In genomic region chrX:69361286-69361926, GRCh38 we compare ENCODE assay signal across 17 cellular contexts.
DNase-seq lines count a peak whose midpoint lies in the region; ATAC-seq and TF ChIP-seq lines count a peak whose summit lies in the region.
"Had no signal": no experiment of that assay in that cellular context is flagged by ENCODE, and none has a peak within 500 bp of the region (broad histone marks: within the 10 kb centered on the region; RNA-seq: fewer than 3 reads in every experiment).

No MANE protein-coding gene starts in this region.

- 0% methylated on average over 6 of the region's 6 CpGs; no CpG with 5 or more reads in 1 of the 2 experiments for WGBS in GM23248 (ENCODE audit: low coverage in 1 of 2, low lambda C conversion rate in 2 of 2, missing lambda C conversion rate in 2 of 2), 2 experiments
- 23% methylated on average over 5 of the region's 6 CpGs for WGBS in smooth muscle cell (ENCODE audit: low lambda C conversion rate)

- H3K79me2 ChIP-seq in GM23248 (ENCODE audit: insufficient read depth) = no peaks in the 10 kb centered on the region
- no peaks in the 10 kb centered on the region for H3K79me2 ChIP-seq in smooth muscle cell (ENCODE audit: low read depth)

- H3K9me3 ChIP-seq in GM23248 (ENCODE audit: low read depth) = no peaks in the 10 kb centered on the region
- H3K9me3 ChIP-seq in WERI-Rb-1 (ENCODE audit: severe bottlenecking) = no peaks in the 10 kb centered on the region
- no peaks in the 10 kb centered on the region for H3K9me3 ChIP-seq in smooth muscle cell (replicated peaks; ENCODE audit: low read depth)
- H3K9me3 ChIP-seq: gastrocnemius medialis had no signal

- H3K9me2 ChIP-seq in GM23248 (ENCODE audit: insufficient read depth) = no peaks in the 10 kb centered on the region

- in situ Hi-C loops in GM23248 (cut with MboI) = no loop called here

- peak; percentile 73 for DNase-seq in GM23248
- no peak for DNase-seq in WERI-Rb-1
- peak; percentile 43 for DNase-seq in Right ventricle myocardium superior
- no peak for DNase-seq in smooth muscle cell (lab: John Stamatoyannopoulos, UW; ENCODE audit: unreplicated experiment)
- DNase-seq in cerebellum (ENCODE audit: low spot score) = no peak
- no peak for DNase-seq in NCI-H2171 (lab: John Stamatoyannopoulos, UW)
- no peak for DNase-seq in activated naive CD4-positive, alpha-beta T cell (lab: John Stamatoyannopoulos, UW)
- no peak for DNase-seq in HuH-7.5 (ENCODE audit: low spot score)
- DNase-seq: cortex of kidney; gastrocnemius medialis; MM.1S; naive thymus-derived CD4-positive, alpha-beta T cell; NCI-H2081 treated with DMSO at 0.1 percent for 48 hours; retina; stimulated activated naive CD4-positive, alpha-beta T cell treated with Interleukin-2 at 50 U/mL for 16 hours had no signal

- H3K9ac ChIP-seq in GM23248 (peak overlapping the region; percentile 13; the same call in 1 of the 2 replicates), smooth muscle cell (ENCODE audit: low read depth) (no peak overlapping the region)

- H3K4me2 ChIP-seq in GM23248 (ENCODE audit: unreplicated experiment) (peak overlapping the region; percentile 61), smooth muscle cell (peak overlapping the region; percentile 20)

- H3K27ac ChIP-seq in GM23248 (peak overlapping the region; percentile 51), WERI-Rb-1 (peak overlapping the region; percentile 75), smooth muscle cell (ENCODE audit: low read depth) (peak overlapping the region; percentile 33)
- H3K27ac ChIP-seq: gastrocnemius medialis, HL-60 had no signal

- H3K4me1 ChIP-seq in GM23248 (ENCODE audit: insufficient read depth) (peaks cover 24% of the 10 kb centered on the region), smooth muscle cell (ENCODE audit: low read depth) (no peaks in the 10 kb centered on the region)
- H3K4me1 ChIP-seq: gastrocnemius medialis had no signal

- H3K4me3 ChIP-seq in GM23248 (no peak overlapping the region), WERI-Rb-1 (ENCODE audit: low read depth, low read length) (no peak overlapping the region), smooth muscle cell (no peak overlapping the region)
- H3K4me3 ChIP-seq: gastrocnemius medialis had no signal

- H2AFZ ChIP-seq in GM23248 (no peak overlapping the region), smooth muscle cell (ENCODE audit: low read depth) (no peak overlapping the region)

- H3K36me3 ChIP-seq in GM23248 (ENCODE audit: low read depth) (no peaks in the 10 kb centered on the region), WERI-Rb-1 (no peaks in the 10 kb centered on the region), smooth muscle cell (ENCODE audit: low read depth) (no peaks in the 10 kb centered on the region)
- H3K36me3 ChIP-seq: gastrocnemius medialis had no signal

- TF ChIP-seq CTCF in WERI-Rb-1 (IDR thresholded peaks at IDR 0.05; ENCODE audit: low read depth, low read length) = no peak
- no peak for TF ChIP-seq CTCF in smooth muscle cell (IDR thresholded peaks at IDR 0.05; ENCODE audit: borderline replicate concordance, insufficient read depth, poor library complexity, severe bottlenecking)

- intact Hi-C loops in Right ventricle myocardium superior (cut with DNase I) = no loop called here

- H4K20me1 ChIP-seq in GM23248 (ENCODE audit: insufficient read depth) (no peaks in the 10 kb centered on the region), smooth muscle cell (ENCODE audit: low read depth) (no peaks in the 10 kb centered on the region)

- H3F3A ChIP-seq in GM23248 (ENCODE audit: insufficient read depth) (peaks cover 4% of the 10 kb centered on the region; the same call in 1 of the 2 replicates), smooth muscle cell (ENCODE audit: low read depth) (no peaks in the 10 kb centered on the region)

- no peaks in the 10 kb centered on the region for H3K27me3 ChIP-seq in GM23248 (replicated peaks; ENCODE audit: insufficient read depth)
- H3K27me3 ChIP-seq in WERI-Rb-1 (ENCODE audit: insufficient read depth, low read depth, severe bottlenecking) = peaks cover 3% of the 10 kb centered on the region
- no peaks in the 10 kb centered on the region for H3K27me3 ChIP-seq in smooth muscle cell (ENCODE audit: low read depth)

- peak; percentile 50 for ATAC-seq in Right ventricle myocardium superior (ENCODE audit: poor library complexity)
- ATAC-seq: naive thymus-derived CD4-positive, alpha-beta T cell; WTC11 had no signal

Comparison
In these comparisons a context has a peak if more than half of its experiments do, and no peak if none do; other contexts are left out.
1. DNase-seq: peak in GM23248 (single experiment) and Right ventricle myocardium superior (single experiment); none in WERI-Rb-1 (single experiment), smooth muscle cell (single experiment), cerebellum (single experiment), NCI-H2171 (single experiment), activated naive CD4-positive, alpha-beta T cell (0 of 4) and HuH-7.5 (single experiment).
2. Peak in every context shown above with its lines, with median percentiles within 50 percentile points of each other: H3K27ac ChIP-seq.